ENCODE assay signal across 8 cellular contexts in the genomic region with DNA sequence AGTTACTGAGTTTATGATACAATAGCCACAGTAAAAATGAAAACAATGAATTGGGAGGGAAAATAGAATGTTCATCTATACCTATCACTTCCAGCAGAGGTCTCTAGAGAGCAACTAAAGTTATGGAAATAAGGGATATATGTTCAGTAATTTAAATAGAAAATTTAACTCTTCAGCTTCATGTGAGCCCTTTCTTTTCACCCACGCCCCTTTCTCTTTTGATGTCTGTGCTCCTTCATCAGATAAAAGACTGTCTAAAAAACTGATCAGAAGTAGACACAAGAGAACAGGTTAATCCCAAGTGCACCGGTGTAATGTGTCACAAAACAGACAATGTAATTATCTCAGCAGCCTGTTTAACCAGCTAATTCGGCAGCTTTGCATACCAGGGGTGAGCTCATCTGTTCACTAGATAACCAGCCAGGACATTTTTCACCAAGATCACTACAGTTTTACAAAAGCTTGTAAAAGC.
DNase-seq lines count a peak whose midpoint lies in the region; TF ChIP-seq lines count a peak whose summit lies in the region.

No MANE protein-coding gene starts in this region.

- H4K20me1 ChIP-seq in osteoblast (ENCODE audit: insufficient read depth, low read length): no peaks in the 10 kb centered on the region

- no peaks in the 10 kb centered on the region for H3K79me2 ChIP-seq in osteoblast (ENCODE audit: insufficient read depth, low read length)

- in situ Hi-C loops in KBM-7 (cut with MboI; ENCODE audit: low pct_unique_long_range_greater_than_20kb, low sequenced_read_pairs): no loop called here

- no peaks in the 10 kb centered on the region for H3K27me3 ChIP-seq in osteoblast (ENCODE audit: insufficient read depth, low read length)

- peak overlapping the region; percentile 60 for H3K4me3 ChIP-seq in osteoblast (ENCODE audit: insufficient read depth, low read length)

- H2AFZ ChIP-seq in osteoblast (ENCODE audit: low read length): peak overlapping the region; percentile 75

- H3K4me1 ChIP-seq in osteoblast (ENCODE audit: insufficient read depth, low read length): peaks cover 5% of the 10 kb centered on the region

- DNase-seq in Daoy (ENCODE audit: low read depth): peak; percentile 3
- DNase-seq in GM20000 (ENCODE audit: low spot score): peak; percentile 34
- DNase-seq in KBM-7: peak; percentile 62
- DNase-seq in SHP77 treated with DMSO at 0.1 percent for 48 hours (lab: John Stamatoyannopoulos, UW): peak; percentile 27
- DNase-seq in erythroblast (lab: John Stamatoyannopoulos, UW): peak; percentile 1 to 27
- DNase-seq in osteoblast (ENCODE audit: insufficient read length, low spot score, missing footprints): peak; percentile 39
- DNase-seq in NK-92 (lab: John Stamatoyannopoulos, UW; ENCODE audit: unreplicated experiment): no peak
- no peak for DNase-seq in NCI-H226

- TF ChIP-seq CTCF in GM20000 (IDR thresholded peaks at IDR 0.05; ENCODE audit: extremely low read depth, missing control alignments): no peak
- peak; percentile 63 for TF ChIP-seq CTCF in osteoblast (IDR thresholded peaks at IDR 0.05; ENCODE audit: extremely low read depth, low read depth, low read length)

- H3K36me3 ChIP-seq in osteoblast (ENCODE audit: insufficient read depth, low read length): no peaks in the 10 kb centered on the region

- no peaks in the 10 kb centered on the region for H3K9me3 ChIP-seq in osteoblast (ENCODE audit: low read depth, low read length)

- no peak overlapping the region for H3K27ac ChIP-seq in osteoblast (ENCODE audit: low read depth, low read length)

- peak overlapping the region; percentile 69 for H3K4me2 ChIP-seq in osteoblast (ENCODE audit: insufficient read depth, low read length)

- TF ChIP-seq POLR2A in erythroblast (IDR thresholded peaks at IDR 0.05; ENCODE audit: low read length): no peak

Comparison
In these comparisons a context has a peak if more than half of its experiments do, and no peak if none do; other contexts are left out.
1. DNase-seq: peak in Daoy (single experiment), GM20000 (single experiment), KBM-7 (single experiment), SHP77 treated with DMSO at 0.1 percent for 48 hours (single experiment), erythroblast (2 of 2) and osteoblast (single experiment); none in NK-92 (single experiment) and NCI-H226 (single experiment).